ENCODE assay signal across 17 cellular contexts in the genomic region with DNA sequence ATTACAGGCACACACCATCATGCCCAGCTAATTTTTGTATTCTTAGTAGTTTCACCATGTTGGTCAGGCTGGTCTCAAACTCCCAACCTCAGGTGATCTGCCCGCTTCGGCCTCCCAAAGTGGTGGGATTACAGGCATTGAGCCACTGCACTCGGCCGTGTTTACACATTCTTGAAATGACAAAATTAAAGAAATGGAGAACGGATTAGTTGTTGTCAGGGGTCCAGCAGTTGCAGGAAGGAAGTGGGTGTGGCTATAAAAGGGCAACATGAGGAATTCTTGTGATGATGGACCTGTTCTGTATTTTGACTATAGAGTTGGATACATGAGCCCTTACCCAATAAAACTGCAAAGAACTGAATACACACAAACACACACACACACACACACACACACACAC. TPM values are rescaled to one million over a fixed set of nuclear protein-coding genes. Genes with fewer than 3 reads are reported as not detected.
DNase-seq lines count a peak whose midpoint lies in the region; ATAC-seq and TF ChIP-seq lines count a peak whose summit lies in the region.
"Had no signal": no experiment of that assay in that cellular context is flagged by ENCODE, and none has a peak within 500 bp of the region (broad histone marks: within the 10 kb centered on the region; RNA-seq: fewer than 3 reads in every experiment).

No MANE protein-coding gene starts in this region.

- no peak overlapping the region for H3K4me3 ChIP-seq in A673 (ENCODE audit: low read depth, low read length, poor library complexity, severe bottlenecking)
- H3K4me3 ChIP-seq: left lung, ovary had no signal

- H3K9me3 Mint-ChIP-seq in activated CD8-positive, alpha-beta T cell treated with anti-CD3 and anti-CD28 coated beads for 36 hours, result no peaks in the 10 kb centered on the region
- no peaks in the 10 kb centered on the region for H3K9me3 Mint-ChIP-seq in MCF 10A (ENCODE audit: unreplicated experiment)
- H3K9me3 Mint-ChIP-seq: stimulated activated memory B cell treated with anti-CD40 and anti-IgM and Interleukin-4, amounts not matched to agents 10 μg/mL and 1 μg/mL and 100 μg/mL, for 72 hours had no signal

- no peak overlapping the region for H3K4me3 Mint-ChIP-seq in activated CD8-positive, alpha-beta T cell treated with anti-CD3 and anti-CD28 coated beads for 36 hours
- H3K4me3 Mint-ChIP-seq in MCF 10A (ENCODE audit: unreplicated experiment), result no peak overlapping the region
- H3K4me3 Mint-ChIP-seq: stimulated activated memory B cell treated with anti-CD40 and anti-IgM and Interleukin-4, amounts not matched to agents 10 μg/mL and 1 μg/mL and 100 μg/mL, for 72 hours had no signal

- H3K27me3 ChIP-seq in A673 (replicated peaks; ENCODE audit: insufficient read depth, low read depth, low read length, poor library complexity), result no peaks in the 10 kb centered on the region
- H3K27me3 ChIP-seq: left lung, ovary had no signal

- peaks cover 21% of the 10 kb centered on the region for H3K36me3 Mint-ChIP-seq in activated CD8-positive, alpha-beta T cell treated with anti-CD3 and anti-CD28 coated beads for 36 hours (ENCODE audit: low read depth)
- peaks cover 49% of the 10 kb centered on the region for H3K36me3 Mint-ChIP-seq in MCF 10A (ENCODE audit: insufficient read depth, unreplicated experiment)

- POLR2A ChIA-PET in A673 (lab: Charles Lee; ENCODE audit: low non-redundant PET), result no interaction called here
- POLR2A ChIA-PET in activated CD8-positive, alpha-beta T cell treated with anti-CD3 and anti-CD28 coated beads for 36 hours (lab: Charles Lee), result no interaction called here
- POLR2A ChIA-PET in MCF 10A (lab: Yijun Ruan, JAX), result no interaction called here

- H3K27ac ChIP-seq in A673 (ENCODE audit: low read depth, low read length, poor library complexity, severe bottlenecking), result peak overlapping the region; percentile 46
- H3K27ac ChIP-seq: left lung, ovary had no signal

- ATAC-seq in activated CD8-positive, alpha-beta T cell treated with anti-CD3 and anti-CD28 coated beads for 36 hours, result no peak
- ATAC-seq in GM18519 (IDR thresholded peaks at IDR 0.05; ENCODE audit: low FRiP score, unreplicated experiment), result no peak
- ATAC-seq: left lung; stimulated activated memory B cell treated with anti-CD40 and anti-IgM and Interleukin-4, amounts not matched to agents 10 μg/mL and 1 μg/mL and 100 μg/mL, for 72 hours had no signal

- no TSS peak for BruUV-seq in A673 (replicated peaks; lab: Mats Ljungman, UMichigan)
- BruUV-seq in MCF 10A (replicated peaks; lab: Mats Ljungman, UMichigan), result no TSS peak

- H3K4me1 ChIP-seq in A673 (ENCODE audit: insufficient read depth, low read length, poor library complexity, severe bottlenecking), result peaks cover 37% of the 10 kb centered on the region

- TF ChIP-seq CTCF in A673 (conservative IDR thresholded peaks at IDR 0.05; ENCODE audit: low read depth, low read length) (no peak), MCF 10A (IDR thresholded peaks at IDR 0.05; ENCODE audit: unreplicated experiment) (no peak)
- TF ChIP-seq CTCF in activated CD8-positive, alpha-beta T cell treated with anti-CD3 and anti-CD28 coated beads for 36 hours (IDR thresholded peaks at IDR 0.05), result no peak

- no peaks in the 10 kb centered on the region for H3K27me3 Mint-ChIP-seq in activated CD8-positive, alpha-beta T cell treated with anti-CD3 and anti-CD28 coated beads for 36 hours
- no peaks in the 10 kb centered on the region for H3K27me3 Mint-ChIP-seq in MCF 10A (ENCODE audit: insufficient read depth, unreplicated experiment)
- H3K27me3 Mint-ChIP-seq: stimulated activated memory B cell treated with anti-CD40 and anti-IgM and Interleukin-4, amounts not matched to agents 10 μg/mL and 1 μg/mL and 100 μg/mL, for 72 hours had no signal

- peaks cover 24% of the 10 kb centered on the region for H3K4me1 Mint-ChIP-seq in activated CD8-positive, alpha-beta T cell treated with anti-CD3 and anti-CD28 coated beads for 36 hours (ENCODE audit: low read depth)
- peaks cover 11% of the 10 kb centered on the region for H3K4me1 Mint-ChIP-seq in MCF 10A (ENCODE audit: insufficient read depth, unreplicated experiment)

- H3K36me3 ChIP-seq in A673 (ENCODE audit: insufficient read depth, low read length, poor library complexity, severe bottlenecking), result peaks cover 5% of the 10 kb centered on the region
- H3K36me3 ChIP-seq: ovary had no signal

- DNase-seq in A673 (ENCODE audit: low spot score) (peak; percentile 78), EH (ENCODE audit: low read depth) (peak; percentile 34), iris pigment epithelial cell (ENCODE audit: low read depth) (peak; percentile 77), MCF 10A (ENCODE audit: unreplicated experiment) (no peak), HUDEP-2 (lab: John Stamatoyannopoulos, UW; ENCODE audit: unreplicated experiment in 76 of 76) (no peak), NCI-H2081 treated with DMSO at 0.1 percent for 48 hours (lab: John Stamatoyannopoulos, UW) (no peak)
- DNase-seq in activated CD8-positive, alpha-beta T cell treated with anti-CD3 and anti-CD28 coated beads for 36 hours, result no peak
- DNase-seq: activated CD4-positive, CD25-positive, alpha-beta regulatory T cell treated with anti-CD3 and anti-CD28 coated beads, Interleukin-2, amount 50 U/mL, for 72 hours; GOT3; head of caudate nucleus; left lung; NCI-H1092; NCI-H69; ovary; stimulated activated CD4-positive, alpha-beta T cell treated with anti-CD3 and anti-CD28 coated beads, Interleukin-2, amount 100 ng/mL, for 24 hours had no signal

- intact Hi-C loops in A673 (cut with micrococcal nuclease; ENCODE audit: unreplicated experiment), result loop anchor here (5.0 kb wide), 1 partner anchor 50 kb away; no protein-coding TSS in a partner anchor
- intact Hi-C loops in activated CD8-positive, alpha-beta T cell treated with anti-CD3 and anti-CD28 coated beads for 36 hours (cut with micrococcal nuclease), result no loop called here
- intact Hi-C loops in MCF 10A (cut with micrococcal nuclease), result no loop called here

- CTCF ChIA-PET in A673 (lab: Charles Lee) (no interaction called here), MCF 10A (lab: Yijun Ruan, JAX) (no interaction called here)
- CTCF ChIA-PET in activated CD8-positive, alpha-beta T cell treated with anti-CD3 and anti-CD28 coated beads for 36 hours (lab: Charles Lee), result no interaction called here

- no peaks in the 10 kb centered on the region for H3K9me3 ChIP-seq in A673 (ENCODE audit: low read depth, low read length, poor library complexity, severe bottlenecking)
- H3K9me3 ChIP-seq: left lung, ovary had no signal

- peak overlapping the region; percentile 57 for H3K27ac Mint-ChIP-seq in activated CD8-positive, alpha-beta T cell treated with anti-CD3 and anti-CD28 coated beads for 36 hours
- H3K27ac Mint-ChIP-seq in MCF 10A (ENCODE audit: low read depth, unreplicated experiment), result no peak overlapping the region
- H3K27ac Mint-ChIP-seq: stimulated activated memory B cell treated with anti-CD40 and anti-IgM and Interleukin-4, amounts not matched to agents 10 μg/mL and 1 μg/mL and 100 μg/mL, for 72 hours had no signal

RNA-seq across cellular contexts. Expression of gene PPP6C, which starts 17.3 kb away (rescaled TPM):
- total RNA-seq in A673 (2021), result 50.8 and 51.7 TPM in 2 replicates
- total RNA-seq in activated CD8-positive, alpha-beta T cell treated with anti-CD3 and anti-CD28 coated beads for 36 hours, result 10 to 100 TPM; 43.1 to 44.8 TPM
- 40.7 and 41.7 TPM in 2 replicates for total RNA-seq in MCF 10A (2022)

RNA-seq across cellular contexts. Expression of gene RABEPK, which starts 28.0 kb away (rescaled TPM):
- total RNA-seq in A673 (2021), result 32.7 and 43.6 TPM in 2 replicates
- total RNA-seq in activated CD8-positive, alpha-beta T cell treated with anti-CD3 and anti-CD28 coated beads for 36 hours, result 10 to 100 TPM; 30.0 to 30.4 TPM
- 21.5 and 37.2 TPM in 2 replicates for total RNA-seq in MCF 10A (2022)

RNA-seq across cellular contexts. Expression of gene SCAI, which starts 29.0 kb away (rescaled TPM):
- total RNA-seq in A673 (2021), result 14.1 and 15.1 TPM in 2 replicates
- total RNA-seq in activated CD8-positive, alpha-beta T cell treated with anti-CD3 and anti-CD28 coated beads for 36 hours, result 10 to 100 TPM in 1 of 2 experiments, 1 to 10 TPM in 1; 9.6 to 10.8 TPM
- 3.7 and 5.4 TPM in 2 replicates for total RNA-seq in MCF 10A (2022)

Comparison
In these comparisons a context has a peak if more than half of its experiments do, and no peak if none do; other contexts are left out.
1. DNase-seq: peak in A673 (single experiment), EH (single experiment) and iris pigment epithelial cell (single experiment); none in activated CD8-positive, alpha-beta T cell treated with anti-CD3 and anti-CD28 coated beads for 36 hours (single experiment), MCF 10A (single experiment), HUDEP-2 (0 of 76) and NCI-H2081 treated with DMSO at 0.1 percent for 48 hours (single experiment).